14 cellular contexts compared by ENCODE assay signal in the genomic region with DNA sequence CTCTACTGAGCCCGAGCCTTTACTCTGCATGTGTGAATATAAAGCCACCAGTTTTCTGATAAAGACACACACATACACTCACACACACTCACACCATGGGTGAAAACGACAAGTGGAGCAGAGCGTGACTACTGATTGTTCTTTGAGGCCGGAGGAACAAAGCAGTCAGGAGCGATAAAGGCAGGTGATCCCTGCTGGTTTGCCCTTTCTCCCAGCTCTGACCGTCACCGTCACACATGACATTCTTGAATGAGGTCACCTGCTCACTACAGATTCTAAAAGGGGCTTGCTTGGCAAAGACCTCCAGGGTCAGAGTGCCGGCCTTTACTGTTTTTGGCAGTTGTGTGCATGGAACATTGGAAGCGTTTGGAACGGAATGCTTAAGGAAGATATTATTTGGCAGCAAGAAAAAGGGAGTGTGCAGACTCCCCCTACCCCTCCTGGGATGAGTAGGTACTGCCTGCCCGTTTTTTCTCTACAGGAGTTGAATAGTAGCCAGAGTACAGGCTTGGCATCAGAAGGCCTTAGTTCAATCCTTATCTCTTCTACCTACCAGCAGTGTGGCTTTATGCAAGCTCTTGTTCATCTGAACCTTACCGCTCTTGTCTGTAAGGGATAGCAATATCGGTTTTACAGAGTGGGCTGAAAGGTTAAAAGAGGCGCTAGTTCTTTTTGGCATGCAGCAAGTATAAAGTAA.
DNase-seq lines count a peak whose midpoint lies in the region; ATAC-seq and TF ChIP-seq lines count a peak whose summit lies in the region.
"Had no signal": no experiment of that assay in that cellular context is flagged by ENCODE, and none has a peak within 500 bp of the region (broad histone marks: within the 10 kb centered on the region; RNA-seq: fewer than 3 reads in every experiment).

No MANE protein-coding gene starts in this region.

- H2AFZ ChIP-seq in GM23248: no peak overlapping the region

- H3K9me2 ChIP-seq in GM23248 (ENCODE audit: insufficient read depth): no peaks in the 10 kb centered on the region

- no peak overlapping the region for H3K4me3 ChIP-seq in GM23248

- peaks cover 31% of the 10 kb centered on the region for H3F3A ChIP-seq in GM23248 (ENCODE audit: insufficient read depth)

- H3K9ac ChIP-seq in GM23248: no peak overlapping the region

- no peaks in the 10 kb centered on the region; the same call in 1 of the 2 replicates for H3K36me3 ChIP-seq in GM23248 (ENCODE audit: low read depth)

- H3K27ac Mint-ChIP-seq in activated T-cell treated with anti-CD3 and anti-CD28 coated beads, Interleukin-2, amount 50 U/mL, for 24 hours: no peak overlapping the region
- H3K27ac Mint-ChIP-seq: naive thymus-derived CD4-positive, alpha-beta T cell had no signal

- H3K9me3 Mint-ChIP-seq in activated T-cell treated with anti-CD3 and anti-CD28 coated beads, Interleukin-2, amount 50 U/mL, for 24 hours: no peaks in the 10 kb centered on the region

- DNase-seq in GM23248 (no peak), NCI-H774 (lab: John Stamatoyannopoulos, UW) (peak; percentile 84), Right ventricle myocardium superior (no peak), omental fat pad (ENCODE audit: low spot score) (no peak), NCI-H1930 (lab: John Stamatoyannopoulos, UW) (no peak), GM03348 (ENCODE audit: low spot score) (no peak), GF-D8 (lab: John Stamatoyannopoulos, UW) (no peak)
- no peak for DNase-seq in activated T-cell treated with anti-CD3 and anti-CD28 coated beads, Interleukin-2, amount 50 U/mL, for 24 hours
- DNase-seq: activated CD4-positive, alpha-beta T cell treated with anti-CD3 and anti-CD28 coated beads for 4 hours; naive thymus-derived CD4-positive, alpha-beta T cell; NCI-H1436; OCI-M1; stimulated activated CD4-positive, alpha-beta T cell treated with anti-CD3 and anti-CD28 coated beads, Interleukin-15, amount 100 ng/mL, for 24 hours; T-helper 1 cell had no signal

- ATAC-seq in Right ventricle myocardium superior (ENCODE audit: poor library complexity) (peak; percentile 63), omental fat pad (ENCODE audit: low FRiP score) (peak; percentile 60)
- ATAC-seq: naive thymus-derived CD4-positive, alpha-beta T cell had no signal

- H3K4me1 Mint-ChIP-seq in activated T-cell treated with anti-CD3 and anti-CD28 coated beads, Interleukin-2, amount 50 U/mL, for 24 hours (ENCODE audit: low read depth): no peaks in the 10 kb centered on the region
- H3K4me1 Mint-ChIP-seq: naive thymus-derived CD4-positive, alpha-beta T cell had no signal

- intact Hi-C loops in Right ventricle myocardium superior (cut with DNase I): no loop called here

- in situ Hi-C loops in GM23248 (cut with MboI): no loop called here

- H3K4me3 Mint-ChIP-seq in activated T-cell treated with anti-CD3 and anti-CD28 coated beads, Interleukin-2, amount 50 U/mL, for 24 hours: no peak overlapping the region
- H3K4me3 Mint-ChIP-seq: naive thymus-derived CD4-positive, alpha-beta T cell had no signal

- no peaks in the 10 kb centered on the region for H3K36me3 Mint-ChIP-seq in activated T-cell treated with anti-CD3 and anti-CD28 coated beads, Interleukin-2, amount 50 U/mL, for 24 hours (ENCODE audit: low read depth)
- H3K36me3 Mint-ChIP-seq: naive thymus-derived CD4-positive, alpha-beta T cell had no signal

- no peaks in the 10 kb centered on the region for H3K27me3 Mint-ChIP-seq in activated T-cell treated with anti-CD3 and anti-CD28 coated beads, Interleukin-2, amount 50 U/mL, for 24 hours

- TF ChIP-seq CTCF in omental fat pad (IDR thresholded peaks at IDR 0.05): no peak

- no peaks in the 10 kb centered on the region for H3K9me3 ChIP-seq in GM23248 (ENCODE audit: low read depth)

- H4K20me1 ChIP-seq in GM23248 (ENCODE audit: insufficient read depth): no peaks in the 10 kb centered on the region

- H3K79me2 ChIP-seq in GM23248 (ENCODE audit: insufficient read depth): peaks cover 84% of the 10 kb centered on the region

- peaks cover 47% of the 10 kb centered on the region for H3K4me1 ChIP-seq in GM23248 (ENCODE audit: insufficient read depth)

- H3K27ac ChIP-seq in GM23248: peak overlapping the region; percentile 82

- no peak overlapping the region for H3K4me2 ChIP-seq in GM23248 (ENCODE audit: unreplicated experiment)

- 74 to 77% methylated on average over 14 of the region's 14 CpGs for WGBS in GM23248 (ENCODE audit: low coverage in 1 of 2, low lambda C conversion rate in 2 of 2, missing lambda C conversion rate in 2 of 2), 2 experiments

- H3K27me3 ChIP-seq in GM23248 (replicated peaks; ENCODE audit: insufficient read depth): no peaks in the 10 kb centered on the region
